Comparison of ENCODE assay signal across 9 cellular contexts in genomic region chr10:24947304-24948097, GRCh38. TPM values are rescaled to one million over a fixed set of nuclear protein-coding genes. Genes with fewer than 3 reads are reported as not detected.
DNase-seq lines count a peak whose midpoint lies in the region; ATAC-seq and TF ChIP-seq lines count a peak whose summit lies in the region.
"Had no signal": no experiment of that assay in that cellular context is flagged by ENCODE, and none has a peak within 500 bp of the region (broad histone marks: within the 10 kb centered on the region; RNA-seq: fewer than 3 reads in every experiment).

No MANE protein-coding gene starts in this region.

- H3K27ac ChIP-seq in mesendoderm (ENCODE audit: low read depth, low read length): peak overlapping the region; percentile 68
- peak overlapping the region in 1 of 2 donors; percentile 44 for H3K27ac ChIP-seq in ovary

- no peak for TF ChIP-seq EP300 in ovary (IDR thresholded peaks at IDR 0.05)

- no peak overlapping the region for H4K5ac ChIP-seq in mesendoderm (ENCODE audit: low read length)

- peak; percentile 52 for DNase-seq in GM12865 (ENCODE audit: low read depth)
- peak; percentile 85 for DNase-seq in mesendoderm
- DNase-seq in stimulated activated CD4-positive, alpha-beta T cell treated with anti-CD3 and anti-CD28 coated beads, Interleukin-4, amount 100 ng/mL, for 4 hours: no peak
- no peak for DNase-seq in DMS79 (lab: John Stamatoyannopoulos, UW)
- DNase-seq in ovary: no peak
- no peak for DNase-seq in NCI-H748 treated with DMSO at 0.1 percent for 48 hours (lab: John Stamatoyannopoulos, UW)

- peaks cover 3% of the 10 kb centered on the region for H3K9me3 Mint-ChIP-seq in activated T-helper 17 cell treated with anti-CD3 and anti-CD28 coated beads, Interleukin-2, amount 50 U/mL, for 72 hours
- H3K9me3 Mint-ChIP-seq: T-helper 1 cell treated with Interleukin-12 subunit alpha and Interleukin-12 subunit beta and Interleukin-4 antibody, amounts not matched to agents 30 μg/mL and 1 μg/mL, for 36 hours had no signal

- no peaks in the 10 kb centered on the region for H3K27me3 Mint-ChIP-seq in activated T-helper 17 cell treated with anti-CD3 and anti-CD28 coated beads, Interleukin-2, amount 50 U/mL, for 72 hours

- no CpG with 5 or more reads among the region's 4 CpGs for WGBS in mesendoderm (ENCODE audit: extremely low coverage, insufficient coverage, low lambda C conversion rate)
- 57 to 58% (median 58%) methylated on average over 4 of the region's 4 CpGs for WGBS in ovary, 3 donors

- ATAC-seq in HG02642 (IDR thresholded peaks at IDR 0.05; ENCODE audit: poor library complexity, unreplicated experiment): peak; percentile 43
- ATAC-seq in activated T-helper 17 cell treated with anti-CD3 and anti-CD28 coated beads, Interleukin-2, amount 50 U/mL, for 72 hours (replicated peaks): peak; percentile 89

- no peak overlapping the region for H2BK120ac ChIP-seq in mesendoderm (ENCODE audit: low read depth, low read length)

- peak overlapping the region; percentile 29 for H3K27ac Mint-ChIP-seq in activated T-helper 17 cell treated with anti-CD3 and anti-CD28 coated beads, Interleukin-2, amount 50 U/mL, for 72 hours
- H3K27ac Mint-ChIP-seq: T-helper 1 cell treated with Interleukin-12 subunit alpha and Interleukin-12 subunit beta and Interleukin-4 antibody, amounts not matched to agents 30 μg/mL and 1 μg/mL, for 36 hours had no signal

- intact Hi-C loops in ovary (cut with DNase I): no loop called here

- no peaks in the 10 kb centered on the region for H3K36me3 Mint-ChIP-seq in activated T-helper 17 cell treated with anti-CD3 and anti-CD28 coated beads, Interleukin-2, amount 50 U/mL, for 72 hours (ENCODE audit: low read depth)

- H3K79me2 ChIP-seq in mesendoderm (ENCODE audit: control insufficient read depth, insufficient read depth, low read length): no peaks in the 10 kb centered on the region

- no peak overlapping the region for H3K4me3 Mint-ChIP-seq in activated T-helper 17 cell treated with anti-CD3 and anti-CD28 coated beads, Interleukin-2, amount 50 U/mL, for 72 hours
- H3K4me3 Mint-ChIP-seq: T-helper 1 cell treated with Interleukin-12 subunit alpha and Interleukin-12 subunit beta and Interleukin-4 antibody, amounts not matched to agents 30 μg/mL and 1 μg/mL, for 36 hours had no signal

- H3K4me2 ChIP-seq in mesendoderm (ENCODE audit: low read length): peak overlapping the region; percentile 49

- H4K8ac ChIP-seq in mesendoderm (ENCODE audit: low read depth, low read length): no peak overlapping the region

- TF ChIP-seq POLR2A in ovary (IDR thresholded peaks at IDR 0.05): no peak

- H2BK15ac ChIP-seq in mesendoderm (replicated peaks; ENCODE audit: low read depth): no peak overlapping the region

- H3K56ac ChIP-seq in mesendoderm (ENCODE audit: low read length): no peak overlapping the region

- peaks cover 13% of the 10 kb centered on the region for H3K4me1 Mint-ChIP-seq in activated T-helper 17 cell treated with anti-CD3 and anti-CD28 coated beads, Interleukin-2, amount 50 U/mL, for 72 hours

- H3K4me3 ChIP-seq in GM12865 (ENCODE audit: low read depth, low read length) (no peak overlapping the region), mesendoderm (ENCODE audit: low read length) (no peak overlapping the region), ovary (no peak overlapping the region)

- H3K23ac ChIP-seq in mesendoderm (ENCODE audit: low read length): no peak overlapping the region

- H3K36me3 ChIP-seq in mesendoderm (ENCODE audit: control insufficient read depth, insufficient read depth, low read length) (no peaks in the 10 kb centered on the region), ovary (no peaks in the 10 kb centered on the region)

- H2AK5ac ChIP-seq in mesendoderm (ENCODE audit: low read length): no peak overlapping the region

- H3K4me1 ChIP-seq in mesendoderm (ENCODE audit: control insufficient read depth, low read depth, low read length): peaks cover 11% of the 10 kb centered on the region
- no peaks in the 10 kb centered on the region for H3K4me1 ChIP-seq in ovary (ENCODE audit: insufficient read depth)

- H3K4ac ChIP-seq in mesendoderm (ENCODE audit: low read depth, low read length): no peak overlapping the region

- H3K27me3 ChIP-seq in mesendoderm (ENCODE audit: insufficient read depth, low read length, poor library complexity) (no peaks in the 10 kb centered on the region), ovary (no peaks in the 10 kb centered on the region)

- no peaks in the 10 kb centered on the region for H3K9me3 ChIP-seq in ovary

- TF ChIP-seq CTCF in GM12865 (IDR thresholded peaks at IDR 0.05; ENCODE audit: insufficient read depth, low read depth, low read length, missing control alignments) (no peak), ovary (IDR thresholded peaks at IDR 0.05) (no peak)

- H3K79me1 ChIP-seq in mesendoderm (ENCODE audit: low read length): no peaks in the 10 kb centered on the region

- H3K18ac ChIP-seq in mesendoderm (ENCODE audit: low read length): no peak overlapping the region

- peak overlapping the region; percentile 57 for H2BK5ac ChIP-seq in mesendoderm (ENCODE audit: low read length)

- H3K9ac ChIP-seq in mesendoderm (ENCODE audit: low read length): no peak overlapping the region

RNA-seq across cellular contexts. Expression of gene PRTFDC1, which starts 4.9 kb away (rescaled TPM):
- total RNA-seq in activated T-helper 17 cell treated with anti-CD3 and anti-CD28 coated beads, Interleukin-2, amount 50 U/mL, for 72 hours: under 1 TPM; 0.58 to 0.77 TPM
- polyA plus RNA-seq in mesendoderm (2013, experiment 1 of 2): 12.9 TPM
- 13.8 TPM for polyA plus RNA-seq in mesendoderm (2013, experiment 2 of 2)
- 10 to 100 TPM; 12.6 to 21.3 (median 14.7) TPM for total RNA-seq in ovary
- 10 to 100 TPM; 12.7 to 18.6 TPM for polyA plus RNA-seq in ovary

Comparison
In these comparisons a context has a peak if more than half of its experiments do, and no peak if none do; other contexts are left out.
1. DNase-seq: peak in GM12865 (single experiment) and mesendoderm (single experiment); none in stimulated activated CD4-positive, alpha-beta T cell treated with anti-CD3 and anti-CD28 coated beads, Interleukin-4, amount 100 ng/mL, for 4 hours (0 of 2), DMS79 (single experiment), ovary (0 of 5) and NCI-H748 treated with DMSO at 0.1 percent for 48 hours (single experiment).
2. RNA of gene PRTFDC1, which starts 4.9 kb away (total RNA-seq): 12.6 to 21.3 TPM in ovary; 0.58 to 0.77 TPM in activated T-helper 17 cell treated with anti-CD3 and anti-CD28 coated beads, Interleukin-2, amount 50 U/mL, for 72 hours; every median in the first group is over 4 times any median in the second.